Comparison of ENCODE assay signal across 8 cellular contexts in the genomic region with DNA sequence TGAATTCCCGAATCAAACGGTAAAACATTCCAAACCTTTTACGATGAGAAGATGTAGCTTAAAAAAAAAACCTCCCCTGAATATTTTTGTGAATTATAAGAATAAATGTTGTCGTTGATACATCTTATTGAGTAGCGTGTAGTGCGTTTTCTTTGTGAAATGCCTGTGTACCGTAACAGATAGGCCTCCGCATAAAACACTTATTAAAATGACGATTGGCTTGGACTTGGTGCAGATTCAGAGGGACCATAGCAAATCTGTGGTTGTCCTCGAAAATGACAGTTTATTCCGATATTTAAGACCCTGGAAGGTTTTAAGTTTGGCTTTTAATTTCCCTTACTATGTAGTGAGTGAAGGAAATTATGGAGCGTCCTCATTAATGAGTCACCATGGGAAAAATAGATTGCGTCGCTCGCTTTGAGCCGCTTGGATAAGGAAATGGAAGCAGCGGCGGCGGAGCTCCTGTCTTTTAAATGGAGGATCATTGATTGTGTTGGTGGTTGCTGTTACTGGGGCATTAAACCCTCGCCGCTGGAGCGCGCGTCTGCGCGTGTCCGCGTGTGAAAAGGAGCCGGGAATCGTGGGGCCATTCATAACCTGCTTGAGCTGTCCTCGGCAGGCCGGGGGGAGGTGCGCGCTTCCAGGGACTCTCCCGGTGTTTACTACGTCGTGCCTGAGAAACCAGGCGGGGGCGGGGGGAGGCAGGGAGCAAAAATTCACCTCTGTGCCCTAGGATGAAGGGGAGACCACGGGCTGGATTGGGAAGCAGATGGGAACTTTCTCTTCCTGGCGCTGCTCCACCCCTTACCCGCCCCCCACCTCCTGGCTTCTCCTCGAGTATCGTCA. TPM values are rescaled to one million over a fixed set of nuclear protein-coding genes. Genes with fewer than 3 reads are reported as not detected.
DNase-seq lines count a peak whose midpoint lies in the region; ATAC-seq and TF ChIP-seq lines count a peak whose summit lies in the region.

No MANE protein-coding gene starts in this region.

- H3K4me1 ChIP-seq in SK-N-SH (ENCODE audit: control insufficient read depth in 1 of 2, insufficient read depth in 2 of 2, low read depth in 1 of 2, low read length in 1 of 2) = peaks cover 7 to 26% of the 10 kb centered on the region in 2 experiments; a peak in 3 of 4 replicates
- H3K4me1 ChIP-seq in cardiac muscle cell (ENCODE audit: low read depth) = peaks cover 26% of the 10 kb centered on the region
- H3K4me1 ChIP-seq in ovary (ENCODE audit: insufficient read depth) = peaks cover 12% of the 10 kb centered on the region

- POLR2A ChIA-PET in SK-N-SH (lab: Yijun Ruan, JAX) = interaction anchor here (0.6 to 3.9 kb wide), 12 partner anchors 9 to 126 kb away, joined by 3 to 22 read pairs (median 4); no protein-coding TSS in a partner anchor
- POLR2A ChIA-PET in activated naive CD8-positive, alpha-beta T cell treated with anti-CD3 and anti-CD28 coated beads, Interleukin-2, amount 10 ng/mL, durations not matched to agents 7 days and 5 days (lab: Charles Lee) = interaction anchor here (0.6 to 6.8 kb wide), 4 partner anchors 9 to 867 kb away, joined by 3 to 159 read pairs (median 55); no protein-coding TSS in a partner anchor

- CTCF ChIA-PET in SK-N-SH (lab: Yijun Ruan, JAX) = interaction anchor here (0.6 to 2.6 kb wide), 7 partner anchors 13 to 205 kb away, joined by 3 to 11 read pairs (median 4); no protein-coding TSS in a partner anchor

- H3K36me3 ChIP-seq in SK-N-SH (replicated peaks in 1 of 2; ENCODE audit: control insufficient read depth in 1 of 2, insufficient read depth in 2 of 2, low read length in 1 of 2) = no peaks in the 10 kb centered on the region
- H3K36me3 ChIP-seq in cardiac muscle cell = no peaks in the 10 kb centered on the region
- H3K36me3 ChIP-seq in ovary = no peaks in the 10 kb centered on the region

- DNase-seq in ELF-1 (ENCODE audit: low read depth, low spot score) (peak; percentile 94), NCI-H1092 (lab: John Stamatoyannopoulos, UW) (peak; percentile 82), SK-N-SH (peak; percentile 68), cardiac muscle cell (ENCODE audit: low read depth in 1 of 2, low spot score in 1 of 2) (peak; percentile 85 to 92), ovary (peak; percentile 85 to 91 (median 88)), type B pancreatic cell (ENCODE audit: extremely low spot score, unreplicated experiment) (peak; percentile 94)
- peak; percentile 69 for DNase-seq in activated naive CD8-positive, alpha-beta T cell treated with anti-CD3 and anti-CD28 coated beads, Interleukin-2, amount 10 ng/mL, durations not matched to agents 7 days and 5 days

- H3F3A ChIP-seq in SK-N-SH (replicated peaks; ENCODE audit: insufficient read depth) = peaks cover 39% of the 10 kb centered on the region

- H3K9me2 ChIP-seq in SK-N-SH = no peaks in the 10 kb centered on the region

- TF ChIP-seq EP300 in SK-N-SH (IDR thresholded peaks at IDR 0.05; ENCODE audit: borderline replicate concordance in 1 of 2, low read depth in 1 of 2, low read length in 1 of 2) = no peak
- no peak for TF ChIP-seq EP300 in ovary (IDR thresholded peaks at IDR 0.05)

- H3K4me3 Mint-ChIP-seq in activated naive CD8-positive, alpha-beta T cell treated with anti-CD3 and anti-CD28 coated beads, Interleukin-2, amount 10 ng/mL, durations not matched to agents 7 days and 5 days = peak overlapping the region; percentile 98
- H3K4me3 Mint-ChIP-seq in type B pancreatic cell = peak overlapping the region; percentile 94

- no peaks in the 10 kb centered on the region for H3K9me3 Mint-ChIP-seq in activated naive CD8-positive, alpha-beta T cell treated with anti-CD3 and anti-CD28 coated beads, Interleukin-2, amount 10 ng/mL, durations not matched to agents 7 days and 5 days
- no peaks in the 10 kb centered on the region for H3K9me3 Mint-ChIP-seq in type B pancreatic cell

- H3K9me3 ChIP-seq in SK-N-SH (no peaks in the 10 kb centered on the region), cardiac muscle cell (ENCODE audit: low read depth) (no peaks in the 10 kb centered on the region), ovary (no peaks in the 10 kb centered on the region)

- peak overlapping the region; percentile 91 for H3K4me2 ChIP-seq in SK-N-SH

- H3K27me3 ChIP-seq in SK-N-SH (ENCODE audit: insufficient read depth) (no peaks in the 10 kb centered on the region), cardiac muscle cell (no peaks in the 10 kb centered on the region), ovary (no peaks in the 10 kb centered on the region)

- peak overlapping the region; percentile 66 for H2AFZ ChIP-seq in SK-N-SH (ENCODE audit: low read depth)

- no peaks in the 10 kb centered on the region for H3K27me3 Mint-ChIP-seq in activated naive CD8-positive, alpha-beta T cell treated with anti-CD3 and anti-CD28 coated beads, Interleukin-2, amount 10 ng/mL, durations not matched to agents 7 days and 5 days
- no peaks in the 10 kb centered on the region for H3K27me3 Mint-ChIP-seq in type B pancreatic cell

- peak overlapping the region; percentile 97 for H3K27ac Mint-ChIP-seq in activated naive CD8-positive, alpha-beta T cell treated with anti-CD3 and anti-CD28 coated beads, Interleukin-2, amount 10 ng/mL, durations not matched to agents 7 days and 5 days
- H3K27ac Mint-ChIP-seq in type B pancreatic cell = peak overlapping the region; percentile 96

- H3K79me2 ChIP-seq in SK-N-SH (ENCODE audit: insufficient read depth) = peaks cover 90% of the 10 kb centered on the region

- H3K4me3 ChIP-seq in SK-N-SH (ENCODE audit: low read depth in 2 of 2, low read length in 1 of 2) (peak overlapping the region; percentile 72 to 80), cardiac muscle cell (peak overlapping the region; percentile 82), ovary (peak overlapping the region; percentile 93)

- no peak for TF ChIP-seq CTCF in SK-N-SH (IDR thresholded peaks at IDR 0.05)
- TF ChIP-seq CTCF in cardiac muscle cell (IDR thresholded peaks at IDR 0.05; ENCODE audit: low read depth, low read length) = no peak
- TF ChIP-seq CTCF in ovary (IDR thresholded peaks at IDR 0.05) = peak in 1 of 3 donors; percentile 19
- TF ChIP-seq CTCF in type B pancreatic cell (conservative IDR thresholded peaks at IDR 0.05) = no peak

- H3K27ac ChIP-seq in SK-N-SH (ENCODE audit: low read depth in 2 of 2, low read length in 1 of 2) (peak overlapping the region; percentile 98), cardiac muscle cell (peak overlapping the region; percentile 98), ovary (peak overlapping the region; percentile 97 to 99)

- no peak for ATAC-seq in activated naive CD8-positive, alpha-beta T cell treated with anti-CD3 and anti-CD28 coated beads, Interleukin-2, amount 10 ng/mL, durations not matched to agents 7 days and 5 days (ENCODE audit: low read depth)
- ATAC-seq in HG03095 (IDR thresholded peaks at IDR 0.05; ENCODE audit: unreplicated experiment) = no peak

- TF ChIP-seq RAD21 in SK-N-SH (IDR thresholded peaks at IDR 0.05; ENCODE audit: low read length) = peak; percentile 7; the same call in 1 of the 2 replicates

- H3K4me1 Mint-ChIP-seq in activated naive CD8-positive, alpha-beta T cell treated with anti-CD3 and anti-CD28 coated beads, Interleukin-2, amount 10 ng/mL, durations not matched to agents 7 days and 5 days = peaks cover 38% of the 10 kb centered on the region
- H3K4me1 Mint-ChIP-seq in type B pancreatic cell (ENCODE audit: unreplicated experiment) = peaks cover 22% of the 10 kb centered on the region

- TF ChIP-seq POLR2A in ovary (IDR thresholded peaks at IDR 0.05) = peak; percentile 79

- 0 out of 2 replicates have a peak, but pooled peaks cover 2% of the 10 kb centered on the region for H4K20me1 ChIP-seq in SK-N-SH (ENCODE audit: insufficient read depth)

- H3K36me3 Mint-ChIP-seq in activated naive CD8-positive, alpha-beta T cell treated with anti-CD3 and anti-CD28 coated beads, Interleukin-2, amount 10 ng/mL, durations not matched to agents 7 days and 5 days = peaks cover 3% of the 10 kb centered on the region
- no peaks in the 10 kb centered on the region for H3K36me3 Mint-ChIP-seq in type B pancreatic cell

- peak overlapping the region; percentile 83 for H3K9ac ChIP-seq in SK-N-SH

- intact Hi-C loops in ovary (cut with DNase I) = loop anchor here in 2 of 4 donors (2.0 to 10.0 kb wide), 4 partner anchors 14 to 96 kb away; no protein-coding TSS in a partner anchor

- under 1% methylated on average over 33 of the region's 44 CpGs for WGBS in SK-N-SH (ENCODE audit: low lambda C conversion rate)
- 0 to 1% (median 0%) methylated on average over 44 of the region's 44 CpGs for WGBS in ovary, 3 donors

TF ChIP-seq in SK-N-SH, 30 proteins besides CTCF, POLR2A, EP300 and RAD21 (continues in another document):
- TF ChIP-seq, protein P1, sequence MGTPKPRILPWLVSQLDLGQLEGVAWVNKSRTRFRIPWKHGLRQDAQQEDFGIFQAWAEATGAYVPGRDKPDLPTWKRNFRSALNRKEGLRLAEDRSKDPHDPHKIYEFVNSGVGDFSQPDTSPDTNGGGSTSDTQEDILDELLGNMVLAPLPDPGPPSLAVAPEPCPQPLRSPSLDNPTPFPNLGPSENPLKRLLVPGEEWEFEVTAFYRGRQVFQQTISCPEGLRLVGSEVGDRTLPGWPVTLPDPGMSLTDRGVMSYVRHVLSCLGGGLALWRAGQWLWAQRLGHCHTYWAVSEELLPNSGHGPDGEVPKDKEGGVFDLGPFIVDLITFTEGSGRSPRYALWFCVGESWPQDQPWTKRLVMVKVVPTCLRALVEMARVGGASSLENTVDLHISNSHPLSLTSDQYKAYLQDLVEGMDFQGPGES (IDR thresholded peaks at IDR 0.05; ENCODE audit: low read depth, low read length) = no peak
- no peak for TF ChIP-seq MXI1 (IDR thresholded peaks at IDR 0.05; ENCODE audit: low read depth, low read length)
- no peak for TF ChIP-seq TEAD4 (IDR thresholded peaks at IDR 0.05; ENCODE audit: borderline replicate concordance, insufficient read depth)

RNA-seq across cellular contexts. Expression of a gene that starts 1.6 kb away (rescaled TPM):
- polyA plus RNA-seq in SK-N-SH (2012; rRNA removed) (3.2 and 6.1 TPM in 2 replicates), cardiac muscle cell (25.8 and 35.4 TPM in 2 replicates), ovary (10 to 100 TPM; 30.5 to 41.7 TPM)
- polyA plus RNA-seq in SK-N-SH (2012; cell fraction: cytosol; rRNA removed) = 2.9 and 4.3 TPM in 2 replicates
- 24.6 and 35.8 TPM in 2 replicates for polyA plus RNA-seq in SK-N-SH (2012; cell fraction: nucleus; rRNA removed)
- 10 to 100 TPM; 68.8 to 69.8 TPM for total RNA-seq in activated naive CD8-positive, alpha-beta T cell treated with anti-CD3 and anti-CD28 coated beads, Interleukin-2, amount 10 ng/mL, durations not matched to agents 7 days and 5 days
- total RNA-seq in cardiac muscle cell (14.8 and 31.6 TPM in 2 replicates), ovary (10 to 100 TPM; 38.0 to 93.2 (median 65.6) TPM), type B pancreatic cell (ENCODE audit: low replicate concordance) (66.5 and 79.4 TPM in 2 replicates)

RNA-seq across cellular contexts. Expression of a gene that starts 41.7 kb away (rescaled TPM):
- polyA plus RNA-seq in SK-N-SH (2012; rRNA removed) (2.8 and 4.1 TPM in 2 replicates), cardiac muscle cell (2.5 and 3.2 TPM in 2 replicates), ovary (1 to 10 TPM; 1.4 to 5.6 TPM)
- 4.1 and 9.7 TPM in 2 replicates for polyA plus RNA-seq in SK-N-SH (2012; cell fraction: cytosol; rRNA removed)
- 1.8 and 2.6 TPM in 2 replicates for polyA plus RNA-seq in SK-N-SH (2012; cell fraction: nucleus; rRNA removed)
- total RNA-seq in activated naive CD8-positive, alpha-beta T cell treated with anti-CD3 and anti-CD28 coated beads, Interleukin-2, amount 10 ng/mL, durations not matched to agents 7 days and 5 days = 1 to 10 TPM; 1.8 to 1.9 TPM
- total RNA-seq in cardiac muscle cell (3.9 and 5.0 TPM in 2 replicates), ovary (1 to 10 TPM in 6 of 7 donors, under 1 TPM in 1; 0.65 to 3.3 (median 1.2) TPM), type B pancreatic cell (ENCODE audit: low replicate concordance) (2.1 and 2.3 TPM in 2 replicates)
